Comparison of ENCODE assay signal across 20 cellular contexts in genomic region chr10:16954280-16955030, GRCh38.
DNase-seq lines count a peak whose midpoint lies in the region; ATAC-seq and TF ChIP-seq lines count a peak whose summit lies in the region.
"Had no signal": no experiment of that assay in that cellular context is flagged by ENCODE, and none has a peak within 500 bp of the region (broad histone marks: within the 10 kb centered on the region; RNA-seq: fewer than 3 reads in every experiment).

No MANE protein-coding gene starts in this region.

- no peak overlapping the region for H3K23ac ChIP-seq in neuronal stem cell (ENCODE audit: low read depth, low read length, poor library complexity)

- H3K4me3 Mint-ChIP-seq in endothelial cell (ENCODE audit: unreplicated experiment) (peak overlapping the region; percentile 16), mesothelial cell of epicardium (no peak overlapping the region)
- H3K4me3 Mint-ChIP-seq: B cell, CD14-positive monocyte had no signal

- H3K4ac ChIP-seq in neuronal stem cell (ENCODE audit: low read length), result no peak overlapping the region

- H3K36me3 Mint-ChIP-seq in endothelial cell (ENCODE audit: low read depth, unreplicated experiment), result peaks cover 13% of the 10 kb centered on the region
- H3K36me3 Mint-ChIP-seq in mesothelial cell of epicardium, result no peaks in the 10 kb centered on the region
- H3K36me3 Mint-ChIP-seq: CD14-positive monocyte had no signal

- no TSS peak for BruUV-seq in Panc1 (replicated peaks; lab: Mats Ljungman, UMichigan)
- BruUV-seq in mammary epithelial cell (replicated peaks; lab: Mats Ljungman, UMichigan), result no TSS peak

- H2AK5ac ChIP-seq in neuronal stem cell (ENCODE audit: low read depth, low read length), result no peak overlapping the region

- in situ Hi-C loops in Panc1 (cut with HindIII; ENCODE audit: low pct_unique_long_range_greater_than_20kb, low sequenced_read_pairs), result no loop called here
- in situ Hi-C loops in mammary epithelial cell (cut with MboI; ENCODE audit: low sequenced_read_pairs in 2 of 2), result no loop called here

- TF ChIP-seq CTCF in Panc1 (IDR thresholded peaks at IDR 0.05), result no peak
- no peak for TF ChIP-seq CTCF in endothelial cell (IDR thresholded peaks at IDR 0.05; ENCODE audit: unreplicated experiment)
- TF ChIP-seq CTCF in mesothelial cell of epicardium (IDR thresholded peaks at IDR 0.05; ENCODE audit: unreplicated experiment), result no peak
- TF ChIP-seq CTCF in mammary epithelial cell (conservative IDR thresholded peaks at IDR 0.05 in 1 of 2, IDR thresholded peaks at IDR 0.05 in 1 of 2; ENCODE audit: extremely low read depth in 1 of 2, insufficient read depth in 1 of 2, low read depth in 1 of 2, low read length in 2 of 2), result no peak

- no peak overlapping the region for H2BK12ac ChIP-seq in neuronal stem cell (ENCODE audit: low read length)

- H3K9me3 Mint-ChIP-seq in endothelial cell (ENCODE audit: unreplicated experiment), result no peaks in the 10 kb centered on the region
- no peaks in the 10 kb centered on the region for H3K9me3 Mint-ChIP-seq in mesothelial cell of epicardium

- H3K27ac Mint-ChIP-seq in endothelial cell (ENCODE audit: unreplicated experiment), result peak overlapping the region; percentile 93
- H3K27ac Mint-ChIP-seq in mesothelial cell of epicardium, result no peak overlapping the region
- H3K27ac Mint-ChIP-seq: B cell had no signal

- no peak for DNase-seq in Panc1 (ENCODE audit: low read depth, low spot score)
- DNase-seq in endothelial cell (ENCODE audit: low spot score), result peak; percentile 25
- peak in 2 of 3 donors; percentile 50 to 56 for DNase-seq in right cardiac atrium
- no peak for DNase-seq in neuronal stem cell (ENCODE audit: low spot score)
- no peak for DNase-seq in mesothelial cell of epicardium (ENCODE audit: low spot score in 2 of 2, unreplicated experiment in 2 of 2)
- no peak for DNase-seq in NK-92 (lab: John Stamatoyannopoulos, UW; ENCODE audit: unreplicated experiment)
- DNase-seq in mammary epithelial cell, result no peak
- DNase-seq in activated T-cell treated with anti-CD3 and anti-CD28 coated beads, Interleukin-2, amount 50 U/mL, for 1 hour, result no peak
- DNase-seq: GOT3, NCI-H1105, NCI-H146, NCI-H2029, NCI-H345, NCI-H774, Peyer's patch had no signal

- H4K8ac ChIP-seq in neuronal stem cell (ENCODE audit: low read depth, low read length), result no peak overlapping the region

- dilution Hi-C loops in mammary epithelial cell (cut with HindIII; ENCODE audit: low sequenced_read_pairs), result no loop called here

- H2BK15ac ChIP-seq in neuronal stem cell (ENCODE audit: low read length), result no peak overlapping the region

- CTCF ChIA-PET in Panc1 (lab: Charles Lee), result no interaction called here
- CTCF ChIA-PET in mammary epithelial cell (lab: Charles Lee; ENCODE audit: low non-redundant PET), result no interaction called here

- no peaks in the 10 kb centered on the region for H3K79me1 ChIP-seq in neuronal stem cell (ENCODE audit: low read depth, low read length)

- H3K9me3 ChIP-seq in Panc1 (ENCODE audit: control insufficient read depth, insufficient read depth, low read depth, low read length) (0 out of 2 replicates have a peak, but pooled peaks cover 4% of the 10 kb centered on the region), right cardiac atrium (ENCODE audit: control insufficient read depth, low read length) (no peaks in the 10 kb centered on the region), neuronal stem cell (replicated peaks in 1 of 2; ENCODE audit: control insufficient read depth in 2 of 2, insufficient read depth in 1 of 2, low read depth in 1 of 2, low read length in 2 of 2) (no peaks in the 10 kb centered on the region), mammary epithelial cell (replicated peaks; ENCODE audit: insufficient read depth, low read length) (no peaks in the 10 kb centered on the region)
- H3K9me3 ChIP-seq: A549, Peyer's patch had no signal

- no peaks in the 10 kb centered on the region for H3K27me3 ChIP-seq in Panc1 (ENCODE audit: control insufficient read depth, insufficient read depth, low read length)
- H3K27me3 ChIP-seq in right cardiac atrium (ENCODE audit: control insufficient read depth, insufficient read depth), result no peaks in the 10 kb centered on the region
- no peaks in the 10 kb centered on the region for H3K27me3 ChIP-seq in neuronal stem cell (ENCODE audit: control insufficient read depth in 3 of 3, insufficient read depth in 3 of 3, low read depth in 1 of 3, low read length in 3 of 3)
- no peaks in the 10 kb centered on the region for H3K27me3 ChIP-seq in mammary epithelial cell (ENCODE audit: insufficient read depth, low read length)
- H3K27me3 ChIP-seq: Peyer's patch had no signal

- H3K18ac ChIP-seq in neuronal stem cell (ENCODE audit: low read length), result no peak overlapping the region

- no peak overlapping the region for H3K14ac ChIP-seq in neuronal stem cell (ENCODE audit: low read length)

- no peak overlapping the region for H3K4me2 ChIP-seq in neuronal stem cell (ENCODE audit: insufficient read depth, low read length, poor library complexity, severe bottlenecking)
- H3K4me2 ChIP-seq in mammary epithelial cell (ENCODE audit: insufficient read depth, low read depth, low read length), result no peak overlapping the region
- H3K4me2 ChIP-seq: A549, KMS-11 had no signal

- 43% methylated on average over 13 of the region's 13 CpGs for WGBS in right cardiac atrium
- no CpG with 5 or more reads among the region's 13 CpGs for WGBS in neuronal stem cell (ENCODE audit: extremely low coverage in 2 of 2, insufficient read length in 2 of 2, insufficient replicate concordance in 1 of 2), 2 donors
- 98% methylated on average over 13 of the region's 13 CpGs for whole genome bisulfite sequencing in mammary epithelial cell (ENCODE audit: low coverage, missing lambda C conversion rate)

- POLR2A ChIA-PET in Panc1 (lab: Charles Lee), result interaction anchor here (0.5 to 0.7 kb wide), 2 partner anchors 141 to 1705 kb away, joined by 6 to 22 read pairs; partner anchors contain the start of gene ARL5B

- intact Hi-C loops in Panc1 (cut with micrococcal nuclease; ENCODE audit: unreplicated experiment) (no loop called here), right cardiac atrium (cut with DNase I) (no loop called here), mammary epithelial cell (cut with micrococcal nuclease) (no loop called here)

- H3K4me1 ChIP-seq in Panc1 (ENCODE audit: control insufficient read depth, insufficient read depth, low read length) (peaks cover 3% of the 10 kb centered on the region; the same call in 1 of the 2 replicates), right cardiac atrium (ENCODE audit: control insufficient read depth, insufficient read depth, low read length) (peaks cover 4% of the 10 kb centered on the region), neuronal stem cell (ENCODE audit: control insufficient read depth in 2 of 2, insufficient read depth in 1 of 2, low read depth in 1 of 2, low read length in 2 of 2) (peaks cover 13 to 26% of the 10 kb centered on the region in 2 donors), mammary epithelial cell (ENCODE audit: insufficient read depth, low read length) (peaks cover 6% of the 10 kb centered on the region)
- H3K4me1 ChIP-seq: A549, Peyer's patch had no signal

- no peaks in the 10 kb centered on the region for H3K79me2 ChIP-seq in mammary epithelial cell (ENCODE audit: insufficient read depth, low read length)

- H3K4me1 Mint-ChIP-seq in endothelial cell (ENCODE audit: unreplicated experiment) (peaks cover 60% of the 10 kb centered on the region), mesothelial cell of epicardium (peaks cover 31% of the 10 kb centered on the region)
- H3K4me1 Mint-ChIP-seq: B cell had no signal

- no peak overlapping the region for H4K91ac ChIP-seq in neuronal stem cell (ENCODE audit: low read depth, low read length, poor library complexity)

- H3K27ac ChIP-seq in Panc1 (ENCODE audit: low read length) (peak overlapping the region; percentile 78), right cardiac atrium (ENCODE audit: low read length) (no peak overlapping the region), neuronal stem cell (replicated peaks; ENCODE audit: low read length) (no peak overlapping the region), mammary epithelial cell (ENCODE audit: insufficient read depth, low read depth, low read length) (no peak overlapping the region)
- H3K27ac ChIP-seq: A549, KMS-11 had no signal

- H3K9ac ChIP-seq in neuronal stem cell (ENCODE audit: low read depth, low read length, poor library complexity), result no peak overlapping the region
- no peak overlapping the region for H3K9ac ChIP-seq in mammary epithelial cell (ENCODE audit: insufficient read depth, low read length)
- H3K9ac ChIP-seq: KMS-11 had no signal

- H4K20me1 ChIP-seq in mammary epithelial cell (ENCODE audit: insufficient read depth, low read length), result no peaks in the 10 kb centered on the region

- H2AFZ ChIP-seq in neuronal stem cell (ENCODE audit: low read length), result peak overlapping the region; percentile 15
- no peak overlapping the region for H2AFZ ChIP-seq in mammary epithelial cell (ENCODE audit: low read depth, low read length)

- no peak overlapping the region for H3K4me3 ChIP-seq in Panc1 (ENCODE audit: low read depth in 2 of 2, low read length in 2 of 2)
- no peak overlapping the region for H3K4me3 ChIP-seq in right cardiac atrium (ENCODE audit: low read length)
- no peak overlapping the region for H3K4me3 ChIP-seq in neuronal stem cell (ENCODE audit: low read length in 2 of 2)
- H3K4me3 ChIP-seq in mammary epithelial cell (replicated peaks in 1 of 3; ENCODE audit: insufficient read depth in 1 of 3, low read depth in 2 of 3, low read length in 3 of 3), result no peak overlapping the region
- H3K4me3 ChIP-seq: A549, Peyer's patch had no signal

- ATAC-seq in Panc1, result peak; percentile 66
- ATAC-seq in right cardiac atrium, result peak; percentile 55 to 62
- ATAC-seq: A549, HCT116 had no signal

- H2BK5ac ChIP-seq in neuronal stem cell (ENCODE audit: low read length), result no peak overlapping the region

- no peaks in the 10 kb centered on the region for H3K36me3 ChIP-seq in Panc1 (ENCODE audit: control insufficient read depth, insufficient read depth, low read length)
- H3K36me3 ChIP-seq in neuronal stem cell (replicated peaks in 1 of 2; ENCODE audit: control insufficient read depth in 2 of 2, insufficient read depth in 2 of 2, low read length in 2 of 2), result no peaks in the 10 kb centered on the region
- no peaks in the 10 kb centered on the region for H3K36me3 ChIP-seq in mammary epithelial cell (ENCODE audit: insufficient read depth, low read length)
- H3K36me3 ChIP-seq: Peyer's patch had no signal

- no peak overlapping the region for H2BK120ac ChIP-seq in neuronal stem cell (ENCODE audit: low read depth, low read length)

- H3K27me3 Mint-ChIP-seq in endothelial cell (ENCODE audit: unreplicated experiment) (peaks cover 7% of the 10 kb centered on the region), mesothelial cell of epicardium (ENCODE audit: low read depth) (no peaks in the 10 kb centered on the region)
- H3K27me3 Mint-ChIP-seq: B cell had no signal

Comparison
In these comparisons a context has a peak if more than half of its experiments do, and no peak if none do; other contexts are left out.
1. DNase-seq: peak in endothelial cell (single experiment) and right cardiac atrium (2 of 3); none in Panc1 (single experiment), neuronal stem cell (single experiment), mesothelial cell of epicardium (0 of 2), NK-92 (single experiment), mammary epithelial cell (single experiment) and activated T-cell treated with anti-CD3 and anti-CD28 coated beads, Interleukin-2, amount 50 U/mL, for 1 hour (single experiment).